ENCODE assay signal across 9 cellular contexts in genomic region chr2:9692392-9693137, GRCh38.
DNase-seq lines count a peak whose midpoint lies in the region; ATAC-seq and TF ChIP-seq lines count a peak whose summit lies in the region.
"Had no signal": no experiment of that assay in that cellular context is flagged by ENCODE, and none has a peak within 500 bp of the region (broad histone marks: within the 10 kb centered on the region; RNA-seq: fewer than 3 reads in every experiment).

No MANE protein-coding gene starts in this region.

- H3K36me3 ChIP-seq in left ventricle myocardium inferior: no peaks in the 10 kb centered on the region
- H3K36me3 ChIP-seq in thoracic aorta: no peaks in the 10 kb centered on the region

- H3K9me3 ChIP-seq in left ventricle myocardium inferior (replicated peaks) (no peaks in the 10 kb centered on the region), thoracic aorta (no peaks in the 10 kb centered on the region)

- H3K4me3 ChIP-seq in left ventricle myocardium inferior: peak overlapping the region; percentile 18
- peak overlapping the region; percentile 57 for H3K4me3 ChIP-seq in thoracic aorta

- no peaks in the 10 kb centered on the region for H3K9me3 Mint-ChIP-seq in activated CD4-positive, alpha-beta T cell treated with anti-CD3 and anti-CD28 coated beads, Interleukin-2, amount 10 ng/mL, durations not matched to agents 7 days and 5 days
- H3K9me3 Mint-ChIP-seq in activated CD4-positive, alpha-beta T cell treated with anti-CD3 and anti-CD28 coated beads, Interleukin-2, amount 10 ng/mL, durations not matched to agents 24 days and 14 days: no peaks in the 10 kb centered on the region
- H3K9me3 Mint-ChIP-seq: stimulated activated naive CD8-positive, alpha-beta T cell treated with anti-CD3 and anti-CD28 coated beads, Interleukin-15, Interleukin-2, amounts not matched to agents 100 ng/mL and 50 ng/mL, for 24 hours had no signal

- no peaks in the 10 kb centered on the region for H3K27me3 Mint-ChIP-seq in activated CD4-positive, alpha-beta T cell treated with anti-CD3 and anti-CD28 coated beads, Interleukin-2, amount 10 ng/mL, durations not matched to agents 7 days and 5 days
- peaks cover 2% of the 10 kb centered on the region for H3K27me3 Mint-ChIP-seq in activated CD4-positive, alpha-beta T cell treated with anti-CD3 and anti-CD28 coated beads, Interleukin-2, amount 10 ng/mL, durations not matched to agents 24 days and 14 days
- H3K27me3 Mint-ChIP-seq: stimulated activated naive CD8-positive, alpha-beta T cell treated with anti-CD3 and anti-CD28 coated beads, Interleukin-15, Interleukin-2, amounts not matched to agents 100 ng/mL and 50 ng/mL, for 24 hours had no signal

- H3K4me1 ChIP-seq in left ventricle myocardium inferior (peaks cover 27% of the 10 kb centered on the region), thoracic aorta (ENCODE audit: control insufficient read depth in 1 of 2, low read depth in 2 of 2) (peaks cover 7 to 19% of the 10 kb centered on the region in 2 donors)

- DNase-seq in activated CD4-positive, alpha-beta T cell treated with anti-CD3 and anti-CD28 coated beads, Interleukin-2, amount 10 ng/mL, durations not matched to agents 7 days and 5 days: no peak
- no peak for DNase-seq in activated CD4-positive, alpha-beta T cell treated with anti-CD3 and anti-CD28 coated beads, Interleukin-2, amount 10 ng/mL, durations not matched to agents 24 days and 14 days
- peak; percentile 33 for DNase-seq in left ventricle myocardium inferior
- DNase-seq in thoracic aorta (ENCODE audit: low spot score): no peak
- DNase-seq in SIG-M5 treated with dmso at 0.1 percent for 504 hours (lab: John Stamatoyannopoulos, UW; ENCODE audit: unreplicated experiment): no peak
- no peak for DNase-seq in GM19238 (ENCODE audit: insufficient read length, low spot score)
- DNase-seq in NCI-H1417 (lab: John Stamatoyannopoulos, UW): no peak

- intact Hi-C loops in activated CD4-positive, alpha-beta T cell treated with anti-CD3 and anti-CD28 coated beads, Interleukin-2, amount 10 ng/mL, durations not matched to agents 24 days and 14 days (cut with micrococcal nuclease): no loop called here
- intact Hi-C loops in left ventricle myocardium inferior (cut with micrococcal nuclease): no loop called here

- H3K4me3 Mint-ChIP-seq in activated CD4-positive, alpha-beta T cell treated with anti-CD3 and anti-CD28 coated beads, Interleukin-2, amount 10 ng/mL, durations not matched to agents 7 days and 5 days: no peak overlapping the region
- H3K4me3 Mint-ChIP-seq in activated CD4-positive, alpha-beta T cell treated with anti-CD3 and anti-CD28 coated beads, Interleukin-2, amount 10 ng/mL, durations not matched to agents 24 days and 14 days: no peak overlapping the region
- H3K4me3 Mint-ChIP-seq: stimulated activated naive CD8-positive, alpha-beta T cell treated with anti-CD3 and anti-CD28 coated beads, Interleukin-15, Interleukin-2, amounts not matched to agents 100 ng/mL and 50 ng/mL, for 24 hours had no signal

- H3K27me3 ChIP-seq in left ventricle myocardium inferior (ENCODE audit: low read depth) (no peaks in the 10 kb centered on the region), thoracic aorta (replicated peaks; ENCODE audit: insufficient read depth) (no peaks in the 10 kb centered on the region)

- POLR2A ChIA-PET in activated CD4-positive, alpha-beta T cell treated with anti-CD3 and anti-CD28 coated beads, Interleukin-2, amount 10 ng/mL, durations not matched to agents 7 days and 5 days (lab: Charles Lee): no interaction called here

- peak; percentile 32 for ATAC-seq in SK-N-SH treated with all-trans-retinoic acid at 6 μM for 48 hours
- ATAC-seq in thoracic aorta (ENCODE audit: insufficient number of reproducible peaks, low FRiP score, low read depth): no peak

- H3K4me1 Mint-ChIP-seq in activated CD4-positive, alpha-beta T cell treated with anti-CD3 and anti-CD28 coated beads, Interleukin-2, amount 10 ng/mL, durations not matched to agents 7 days and 5 days: peaks cover 21% of the 10 kb centered on the region
- peaks cover 11% of the 10 kb centered on the region for H3K4me1 Mint-ChIP-seq in activated CD4-positive, alpha-beta T cell treated with anti-CD3 and anti-CD28 coated beads, Interleukin-2, amount 10 ng/mL, durations not matched to agents 24 days and 14 days

- H3K27ac Mint-ChIP-seq in activated CD4-positive, alpha-beta T cell treated with anti-CD3 and anti-CD28 coated beads, Interleukin-2, amount 10 ng/mL, durations not matched to agents 7 days and 5 days: peak overlapping the region; percentile 74
- no peak overlapping the region for H3K27ac Mint-ChIP-seq in activated CD4-positive, alpha-beta T cell treated with anti-CD3 and anti-CD28 coated beads, Interleukin-2, amount 10 ng/mL, durations not matched to agents 24 days and 14 days

- CTCF ChIA-PET in activated CD4-positive, alpha-beta T cell treated with anti-CD3 and anti-CD28 coated beads, Interleukin-2, amount 10 ng/mL, durations not matched to agents 7 days and 5 days (lab: Charles Lee): interaction anchor here (0.5 to 1.7 kb wide), 6 partner anchors 9 to 130 kb away, joined by 3 to 7 read pairs (median 4); no protein-coding TSS in a partner anchor

- H3K27ac ChIP-seq in left ventricle myocardium inferior (replicated peaks): peak overlapping the region; percentile 75
- H3K27ac ChIP-seq in thoracic aorta: peak overlapping the region; percentile 74 to 81

- H3K36me3 Mint-ChIP-seq in activated CD4-positive, alpha-beta T cell treated with anti-CD3 and anti-CD28 coated beads, Interleukin-2, amount 10 ng/mL, durations not matched to agents 7 days and 5 days (ENCODE audit: low read depth): no peaks in the 10 kb centered on the region
- no peaks in the 10 kb centered on the region for H3K36me3 Mint-ChIP-seq in activated CD4-positive, alpha-beta T cell treated with anti-CD3 and anti-CD28 coated beads, Interleukin-2, amount 10 ng/mL, durations not matched to agents 24 days and 14 days (ENCODE audit: low read depth)

- TF ChIP-seq CTCF in left ventricle myocardium inferior (IDR thresholded peaks at IDR 0.05; ENCODE audit: borderline replicate concordance) (no peak), thoracic aorta (IDR thresholded peaks at IDR 0.05) (no peak)

TF ChIP-seq in SK-N-SH treated with all-trans-retinoic acid at 6 μM for 48 hours, 23 proteins besides CTCF, POLR2A, EP300 and RAD21 (continues in another document):
- TF ChIP-seq GLIS3 (CRISPR knock-in tag; IDR thresholded peaks at IDR 0.05): no peak
- no peak for TF ChIP-seq ZNF70 (CRISPR knock-in tag; IDR thresholded peaks at IDR 0.05)
- no peak for TF ChIP-seq TSHZ2 (CRISPR knock-in tag; IDR thresholded peaks at IDR 0.05)
- no peak for TF ChIP-seq POU6F1 (CRISPR knock-in tag; IDR thresholded peaks at IDR 0.05; ENCODE audit: borderline replicate concordance, low read depth)
- no peak for TF ChIP-seq ZNF8 (CRISPR knock-in tag; IDR thresholded peaks at IDR 0.05)
- no peak for TF ChIP-seq BACH2 (CRISPR knock-in tag; IDR thresholded peaks at IDR 0.05; ENCODE audit: borderline replicate concordance)
- TF ChIP-seq ISL1 (CRISPR knock-in tag; IDR thresholded peaks at IDR 0.05): no peak
- TF ChIP-seq TCF4 (CRISPR knock-in tag; IDR thresholded peaks at IDR 0.05; ENCODE audit: borderline replicate concordance): no peak
